Comparison of ENCODE assay signal across 20 cellular contexts in genomic region chr1:237393632-237394031, GRCh38.
DNase-seq lines count a peak whose midpoint lies in the region; ATAC-seq and TF ChIP-seq lines count a peak whose summit lies in the region.
"Had no signal": no experiment of that assay in that cellular context is flagged by ENCODE, and none has a peak within 500 bp of the region (broad histone marks: within the 10 kb centered on the region; RNA-seq: fewer than 3 reads in every experiment).

No MANE protein-coding gene starts in this region.

- H3T11ph ChIP-seq in H9 (ENCODE audit: low read length): peak overlapping the region; percentile 67

- H4K5ac ChIP-seq in H9 (ENCODE audit: insufficient read length, low read depth, low read length): no peak overlapping the region

- H3K4me1 ChIP-seq in H9 (ENCODE audit: insufficient read depth, low read length) (peaks cover 2% of the 10 kb centered on the region), smooth muscle cell (ENCODE audit: low read depth) (no peaks in the 10 kb centered on the region), gastrocnemius medialis (no peaks in the 10 kb centered on the region)
- H3K4me1 ChIP-seq: A549, Caco-2 had no signal

- H3K4me2 ChIP-seq in H9 (ENCODE audit: insufficient read depth, insufficient read length, low read length): no peak overlapping the region
- H3K4me2 ChIP-seq in smooth muscle cell: no peak overlapping the region
- H3K4me2 ChIP-seq: A549 had no signal

- H3K27ac Mint-ChIP-seq in H9: peak overlapping the region in 2 of 3 experiments; percentile 22 to 58; a peak in 2 of 7 replicates
- H3K27ac Mint-ChIP-seq: CD4-positive, alpha-beta T cell had no signal

- no peaks in the 10 kb centered on the region for H3K27me3 Mint-ChIP-seq in H9 (ENCODE audit: low read depth)

- no peak overlapping the region for H4K91ac ChIP-seq in H9 (ENCODE audit: insufficient read length, low read depth, low read length)

- no peak for TF ChIP-seq CTCF in H9 (conservative IDR thresholded peaks at IDR 0.05)
- TF ChIP-seq CTCF in smooth muscle cell (IDR thresholded peaks at IDR 0.05; ENCODE audit: borderline replicate concordance, insufficient read depth, poor library complexity, severe bottlenecking): no peak
- no peak for TF ChIP-seq CTCF in gastrocnemius medialis (IDR thresholded peaks at IDR 0.05 in 4 of 5, conservative IDR thresholded peaks at IDR 0.05 in 1 of 5)

- no peak overlapping the region for H2BK120ac ChIP-seq in H9 (ENCODE audit: low read depth, low read length, poor library complexity, severe bottlenecking)

- H3K23ac ChIP-seq in H9 (ENCODE audit: insufficient read length, low read depth, low read length): no peak overlapping the region

- H3K36me3 Mint-ChIP-seq in H9 (ENCODE audit: insufficient read depth in 1 of 3, low read depth in 3 of 3): peaks cover 6 to 15% (median 12%) of the 10 kb centered on the region in 3 experiments; a peak in 6 of 7 replicates

- peaks cover 25 to 30% of the 10 kb centered on the region in 2 experiments for H3K4me1 Mint-ChIP-seq in H9

- H3K79me1 ChIP-seq in H9 (ENCODE audit: insufficient read depth, low read depth, low read length, poor library complexity, severe bottlenecking): no peaks in the 10 kb centered on the region

- H2BK20ac ChIP-seq in H9 (ENCODE audit: low read depth, low read length, poor library complexity, severe bottlenecking): no peak overlapping the region

- intact Hi-C loops in Right ventricle myocardium superior (cut with DNase I) (no loop called here), cardiac septum (cut with DNase I) (no loop called here), gastrocnemius medialis (cut with DNase I; ENCODE audit: low total_unique reads) (no loop called here)

- no peaks in the 10 kb centered on the region for H3K9me3 ChIP-seq in H9 (ENCODE audit: control insufficient read depth, low read depth, low read length)
- no peaks in the 10 kb centered on the region for H3K9me3 ChIP-seq in smooth muscle cell (replicated peaks; ENCODE audit: low read depth)
- no peaks in the 10 kb centered on the region for H3K9me3 ChIP-seq in gastrocnemius medialis
- H3K9me3 ChIP-seq: A549, Caco-2, HAP-1 had no signal

- H3K27ac ChIP-seq in H9 (ENCODE audit: insufficient read length, low read depth, low read length) (no peak overlapping the region), caudate nucleus (ENCODE audit: low read depth, low read length) (peak overlapping the region; percentile 2), smooth muscle cell (ENCODE audit: low read depth) (peak overlapping the region; percentile 7), gastrocnemius medialis (no peak overlapping the region)
- H3K27ac ChIP-seq: 22Rv1, A549, C4-2B, HL-60 had no signal

- TF ChIP-seq POLR2A in gastrocnemius medialis (IDR thresholded peaks at IDR 0.05): no peak

- H3K23me2 ChIP-seq in H9 (ENCODE audit: insufficient read length, low read depth, low read length, poor library complexity, severe bottlenecking): no peaks in the 10 kb centered on the region

- H2AFZ ChIP-seq in H9 (ENCODE audit: low read length) (peak overlapping the region; percentile 8), smooth muscle cell (ENCODE audit: low read depth) (peak overlapping the region; percentile 35)

- H3K4me3 ChIP-seq in smooth muscle cell: no peak overlapping the region
- H3K4me3 ChIP-seq in gastrocnemius medialis: no peak overlapping the region
- H3K4me3 ChIP-seq: A549, HAP-1 had no signal

- in situ Hi-C loops in gastrocnemius medialis (cut with MboI; ENCODE audit: low sequenced_read_pairs in 4 of 4): no loop called here

- H3K27me3 ChIP-seq in H9 (ENCODE audit: insufficient read depth, low read length) (no peaks in the 10 kb centered on the region), smooth muscle cell (ENCODE audit: low read depth) (no peaks in the 10 kb centered on the region), gastrocnemius medialis (no peaks in the 10 kb centered on the region)

- H2BK12ac ChIP-seq in H9 (ENCODE audit: insufficient read length, low read depth, low read length): no peak overlapping the region

- H3K56ac ChIP-seq in H9 (ENCODE audit: insufficient read length, low read depth, low read length): no peak overlapping the region

- DNase-seq in Right ventricle myocardium superior (no peak), cardiac septum (ENCODE audit: low spot score) (no peak), H9 (no peak), caudate nucleus (lab: John Stamatoyannopoulos, UW) (peak in 3 of 61 donors; percentile 15 to 30 (median 18)), smooth muscle cell (lab: John Stamatoyannopoulos, UW; ENCODE audit: unreplicated experiment) (no peak), gastrocnemius medialis (no peak), NCI-H526 (lab: John Stamatoyannopoulos, UW) (no peak)
- DNase-seq: AML-193; Caco-2; CD4-positive, alpha-beta T cell; DMS153; DMS79; GF-D8; IMR-90 had no signal

- no peak overlapping the region for H3K4ac ChIP-seq in H9 (ENCODE audit: low read depth, low read length)

- H3K79me2 ChIP-seq in H9 (ENCODE audit: insufficient read depth, low read length): no peaks in the 10 kb centered on the region
- no peaks in the 10 kb centered on the region for H3K79me2 ChIP-seq in smooth muscle cell (ENCODE audit: low read depth)

- no peak overlapping the region for H3K18ac ChIP-seq in H9 (ENCODE audit: insufficient read length, low read depth, low read length)

- H3K9me3 Mint-ChIP-seq in H9: peaks cover 9% of the 10 kb centered on the region in 2 experiments

- ATAC-seq in Right ventricle myocardium superior (ENCODE audit: poor library complexity) (peak; percentile 6), gastrocnemius medialis (no peak), HG02678 (IDR thresholded peaks at IDR 0.05; ENCODE audit: unreplicated experiment) (no peak)
- ATAC-seq: A549 had no signal

- no peak overlapping the region for H2BK15ac ChIP-seq in H9 (ENCODE audit: low read depth, low read length)

- H3K9ac ChIP-seq in H9 (ENCODE audit: extremely low read depth, insufficient read length, low read length) (no peak overlapping the region), smooth muscle cell (ENCODE audit: low read depth) (no peak overlapping the region)

- H3K14ac ChIP-seq in H9 (ENCODE audit: insufficient read depth, low read length): no peak overlapping the region

- H3K36me3 ChIP-seq in smooth muscle cell (ENCODE audit: low read depth) (no peaks in the 10 kb centered on the region), gastrocnemius medialis (no peaks in the 10 kb centered on the region)
- H3K36me3 ChIP-seq: HAP-1 had no signal

- H2AK5ac ChIP-seq in H9 (ENCODE audit: insufficient read length, low read length): no peak overlapping the region

- WGBS in H9 (ENCODE audit: extremely low coverage, insufficient read length, low lambda C conversion rate): no CpG with 5 or more reads among the region's 3 CpGs
- WGBS in smooth muscle cell (ENCODE audit: low lambda C conversion rate): 68% methylated on average over 3 of the region's 3 CpGs

- H3K4me3 Mint-ChIP-seq in H9: no peak overlapping the region
- H3K4me3 Mint-ChIP-seq: CD4-positive, alpha-beta T cell had no signal

- no peak overlapping the region for H2BK5ac ChIP-seq in H9 (ENCODE audit: insufficient read length, low read length)

- H4K8ac ChIP-seq in H9 (replicated peaks; ENCODE audit: insufficient read length, low read depth, low read length): no peak overlapping the region

- H4K20me1 ChIP-seq in H9 (ENCODE audit: control insufficient read depth, insufficient read depth, insufficient read length) (no peaks in the 10 kb centered on the region), smooth muscle cell (ENCODE audit: low read depth) (no peaks in the 10 kb centered on the region)

- H3F3A ChIP-seq in smooth muscle cell (ENCODE audit: low read depth): no peaks in the 10 kb centered on the region

Comparison
In these comparisons a context has a peak if more than half of its experiments do, and no peak if none do; other contexts are left out.
1. H3K27ac ChIP-seq: peak in caudate nucleus (single experiment) and smooth muscle cell (single experiment); none in H9 (single experiment) and gastrocnemius medialis (0 of 4).